Comparison of ENCODE assay signal across 9 cellular contexts in the genomic region with DNA sequence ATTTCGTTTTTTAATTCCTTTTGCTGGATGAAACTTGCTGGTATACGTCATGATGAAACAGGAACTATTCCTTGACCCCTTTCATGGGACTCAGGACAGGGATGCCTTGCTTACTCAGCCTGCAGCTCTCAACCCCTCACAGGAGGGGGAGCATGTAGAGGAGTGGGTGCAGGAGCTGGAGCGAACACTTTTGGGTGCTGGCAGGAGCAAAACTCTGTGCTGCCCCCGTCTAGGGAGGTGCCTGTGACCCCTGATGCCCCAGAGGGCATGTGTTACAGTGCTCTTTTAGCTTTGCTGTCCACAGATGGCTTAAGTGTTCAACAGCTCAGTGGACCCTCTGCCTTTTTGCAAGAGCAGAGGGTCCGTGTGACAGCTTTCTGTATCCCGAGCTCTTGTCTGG. TPM values are rescaled to one million over a fixed set of nuclear protein-coding genes. Genes with fewer than 3 reads are reported as not detected.
"Had no signal": no experiment of that assay in that cellular context is flagged by ENCODE, and none has a peak within 500 bp of the region (broad histone marks: within the 10 kb centered on the region; RNA-seq: fewer than 3 reads in every experiment).

No MANE protein-coding gene starts in this region.

- H3K27ac ChIP-seq: HL-60, KMS-11 had no signal

- H3K9ac ChIP-seq: KMS-11 had no signal

- H3K27me3 Mint-ChIP-seq: IgD-negative memory B cell had no signal

- H3K27ac Mint-ChIP-seq: IgD-negative memory B cell had no signal

- H3K4me1 Mint-ChIP-seq: IgD-negative memory B cell had no signal

- H3K36me3 Mint-ChIP-seq: IgD-negative memory B cell had no signal

- H3K4me2 ChIP-seq: KMS-11 had no signal

- FAIRE-seq: HepG2, HTR-8/SVneo had no signal

- H3K4me3 Mint-ChIP-seq: IgD-negative memory B cell had no signal

- ATAC-seq: HepG2 had no signal

- DNase-seq: IMR-90, KBM-7, KG1 had no signal

RNA-seq across cellular contexts. Expression of a gene that starts 56.8 kb away (rescaled TPM):
- total RNA-seq: HepG2, HT-29, IMR-90 had no signal
- polyA plus RNA-seq: HepG2, IgD-negative memory B cell, IMR-90 had no signal
